Comparison of ENCODE assay signal across 10 cellular contexts in the genomic region with DNA sequence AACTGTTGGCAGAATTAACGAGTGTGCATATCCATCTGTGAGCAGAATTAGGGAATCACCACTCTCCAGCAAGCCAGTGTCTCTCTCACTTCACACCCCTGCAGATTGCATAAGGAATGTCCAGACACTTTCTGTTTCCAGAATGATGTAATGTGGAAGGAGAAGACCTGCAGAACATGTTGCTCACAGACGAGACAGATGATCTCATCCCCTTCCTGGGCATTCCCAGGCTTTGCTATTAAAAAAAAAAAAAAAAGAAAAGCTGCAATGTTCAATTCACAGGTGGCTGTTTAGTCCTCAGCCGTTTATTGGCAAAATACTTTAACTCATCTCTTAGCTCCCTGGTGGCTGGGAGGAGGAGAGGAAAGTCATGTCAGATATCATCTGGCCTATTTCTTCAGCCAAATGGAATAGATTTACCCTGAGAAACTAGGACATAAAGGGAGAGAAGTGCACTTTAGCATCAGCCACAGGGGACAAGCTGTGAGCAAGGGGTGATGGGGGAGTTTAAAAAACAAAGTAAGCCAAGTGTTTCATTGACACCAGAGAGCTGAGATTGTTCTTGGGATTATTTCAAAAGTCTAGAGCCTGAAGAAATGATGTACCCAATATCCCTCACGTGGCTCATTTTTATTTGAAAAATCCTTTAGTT.
DNase-seq lines count a peak whose midpoint lies in the region; ATAC-seq, FAIRE-seq and TF ChIP-seq lines count a peak whose summit lies in the region.
"Had no signal": no experiment of that assay in that cellular context is flagged by ENCODE, and none has a peak within 500 bp of the region (broad histone marks: within the 10 kb centered on the region; RNA-seq: fewer than 3 reads in every experiment).

No MANE protein-coding gene starts in this region.

- no peak for TF ChIP-seq CTCF in fibroblast of villous mesenchyme (IDR thresholded peaks at IDR 0.05; ENCODE audit: insufficient read depth, low read depth, low read length)

- no peak for ATAC-seq in effector memory CD8-positive, alpha-beta T cell (replicated peaks)

- FAIRE-seq in H54 (lab: Jason Lieb, UNC): peak; percentile 87
- peak; percentile 87 for FAIRE-seq in RCC 7860 (lab: Jason Lieb, UNC)

- H3K27me3 Mint-ChIP-seq in effector memory CD8-positive, alpha-beta T cell: peaks cover 44 to 48% of the 10 kb centered on the region in 2 donors

- H3K4me3 Mint-ChIP-seq in effector memory CD8-positive, alpha-beta T cell: no peak overlapping the region
- H3K4me3 Mint-ChIP-seq: activated CD4-positive, alpha-beta T cell treated with anti-CD3 and anti-CD28 coated beads, Interleukin-2, amount 10 ng/mL, durations not matched to agents 24 days and 14 days; central memory CD8-positive, alpha-beta T cell had no signal

- DNase-seq in H54 (ENCODE audit: insufficient read length, low spot score) (peak; percentile 35), RCC 7860 (ENCODE audit: low spot score) (peak; percentile 88), fibroblast of villous mesenchyme (ENCODE audit: low read depth) (peak; percentile 96), renal cortical epithelial cell (ENCODE audit: low read depth) (peak; percentile 96), HT-29 (ENCODE audit: low spot score) (no peak), GF-D8 (lab: John Stamatoyannopoulos, UW) (no peak)
- DNase-seq in effector memory CD8-positive, alpha-beta T cell: no peak
- DNase-seq: activated CD4-positive, alpha-beta T cell treated with anti-CD3 and anti-CD28 coated beads, Interleukin-2, amount 10 ng/mL, durations not matched to agents 24 days and 14 days; midbrain had no signal

- no peak overlapping the region for H3K27ac Mint-ChIP-seq in effector memory CD8-positive, alpha-beta T cell
- H3K27ac Mint-ChIP-seq: activated CD4-positive, alpha-beta T cell treated with anti-CD3 and anti-CD28 coated beads, Interleukin-2, amount 10 ng/mL, durations not matched to agents 24 days and 14 days had no signal

- H3K9me3 Mint-ChIP-seq in effector memory CD8-positive, alpha-beta T cell: no peaks in the 10 kb centered on the region
- H3K9me3 Mint-ChIP-seq: activated CD4-positive, alpha-beta T cell treated with anti-CD3 and anti-CD28 coated beads, Interleukin-2, amount 10 ng/mL, durations not matched to agents 24 days and 14 days; central memory CD8-positive, alpha-beta T cell had no signal

- no peak for TF ChIP-seq POLR2A in H54 (IDR thresholded peaks at IDR 0.05; ENCODE audit: low read depth, low read length)

- no peak overlapping the region for H3K4me3 ChIP-seq in fibroblast of villous mesenchyme (ENCODE audit: low read depth, low read length)

- H3K4me1 Mint-ChIP-seq in effector memory CD8-positive, alpha-beta T cell (ENCODE audit: low read depth in 2 of 2): no peaks in the 10 kb centered on the region
- H3K4me1 Mint-ChIP-seq: central memory CD8-positive, alpha-beta T cell had no signal

- no peaks in the 10 kb centered on the region for H3K36me3 Mint-ChIP-seq in effector memory CD8-positive, alpha-beta T cell (ENCODE audit: insufficient read depth)

Comparison
In these comparisons a context has a peak if more than half of its experiments do, and no peak if none do; other contexts are left out.
1. DNase-seq: peak in H54 (single experiment), RCC 7860 (single experiment), fibroblast of villous mesenchyme (single experiment) and renal cortical epithelial cell (single experiment); none in HT-29 (single experiment), effector memory CD8-positive, alpha-beta T cell (0 of 3) and GF-D8 (single experiment).